ENCODE assay signal across 15 cellular contexts in genomic region chr10:404341-404740, GRCh38.
DNase-seq lines count a peak whose midpoint lies in the region; ATAC-seq and TF ChIP-seq lines count a peak whose summit lies in the region.
"Had no signal": no experiment of that assay in that cellular context is flagged by ENCODE, and none has a peak within 500 bp of the region (broad histone marks: within the 10 kb centered on the region; RNA-seq: fewer than 3 reads in every experiment).

No MANE protein-coding gene starts in this region.

- no peaks in the 10 kb centered on the region for H3K27me3 ChIP-seq in AG04450 (ENCODE audit: control insufficient read depth, insufficient read depth, low read length)

- H3K4me3 ChIP-seq in AG04450 (ENCODE audit: low read depth, low read length) (no peak overlapping the region), astrocyte of the spinal cord (ENCODE audit: low read depth, low read length) (no peak overlapping the region), fibroblast of villous mesenchyme (ENCODE audit: low read depth, low read length) (no peak overlapping the region)

- H3K27ac ChIP-seq in AG04450 (ENCODE audit: low read depth, low read length), result peak overlapping the region; percentile 65

- TF ChIP-seq CTCF in AG04450 (IDR thresholded peaks at IDR 0.05; ENCODE audit: low read depth, low read length) (no peak), astrocyte of the spinal cord (IDR thresholded peaks at IDR 0.05; ENCODE audit: low read depth, low read length) (no peak), fibroblast of villous mesenchyme (IDR thresholded peaks at IDR 0.05; ENCODE audit: insufficient read depth, low read depth, low read length) (no peak)

- DNase-seq in AG04450 (ENCODE audit: low read depth, low spot score) (peak; percentile 83), HCEC 1CT (peak; percentile 86), astrocyte of the spinal cord (ENCODE audit: low read depth, low spot score) (peak; percentile 29), fibroblast of villous mesenchyme (ENCODE audit: low read depth) (peak; percentile 92), NCI-H2227 treated with DMSO at 0.1 percent for 48 hours (lab: John Stamatoyannopoulos, UW) (no peak), NCI-H187 treated with DMSO at 0.1 percent for 48 hours (lab: John Stamatoyannopoulos, UW) (no peak)
- no peak for DNase-seq in activated CD4-positive, alpha-beta T cell treated with anti-CD3 and anti-CD28 coated beads for 4 hours
- DNase-seq: activated CD4-positive, alpha-beta T cell treated with anti-CD3 and anti-CD28 coated beads for 36 hours; activated CD8-positive, alpha-beta memory T cell treated with anti-CD3 and anti-CD28 coated beads, Interleukin-2, amount 10 ng/mL, durations not matched to agents 7 days and 5 days; CD8-positive, alpha-beta memory T cell; KBM-7; left colon; NCI-H2029 treated with DMSO at 0.1 percent for 48 hours; stimulated activated CD4-positive, alpha-beta T cell treated with anti-CD3 and anti-CD28 coated beads, Interleukin-4, amount 100 ng/mL, for 4 hours had no signal

- no peaks in the 10 kb centered on the region for H3K9me3 ChIP-seq in AG04450 (ENCODE audit: control insufficient read depth, insufficient read depth, low read length)

- POLR2A ChIA-PET in AG04450 (lab: Yijun Ruan, JAX), result no interaction called here

- ATAC-seq in HG03354 (IDR thresholded peaks at IDR 0.05; ENCODE audit: poor library complexity, severe bottlenecking, unreplicated experiment), result no peak
- ATAC-seq: activated CD4-positive, alpha-beta T cell treated with anti-CD3 and anti-CD28 coated beads for 36 hours; activated CD8-positive, alpha-beta memory T cell treated with anti-CD3 and anti-CD28 coated beads, Interleukin-2, amount 10 ng/mL, durations not matched to agents 7 days and 5 days; left colon had no signal

- in situ Hi-C loops in astrocyte of the spinal cord (cut with HindIII; ENCODE audit: low sequenced_read_pairs), result no loop called here

- CTCF ChIA-PET in AG04450 (lab: Charles Lee), result no interaction called here

Comparison
In these comparisons a context has a peak if more than half of its experiments do, and no peak if none do; other contexts are left out.
1. DNase-seq: peak in AG04450 (single experiment), HCEC 1CT (single experiment), astrocyte of the spinal cord (single experiment) and fibroblast of villous mesenchyme (single experiment); none in activated CD4-positive, alpha-beta T cell treated with anti-CD3 and anti-CD28 coated beads for 4 hours (0 of 2), NCI-H2227 treated with DMSO at 0.1 percent for 48 hours (single experiment) and NCI-H187 treated with DMSO at 0.1 percent for 48 hours (single experiment).